In genomic region chr12:25387136-25388050, GRCh38 we compare ENCODE assay signal across 8 cellular contexts.
DNase-seq lines count a peak whose midpoint lies in the region; ATAC-seq and TF ChIP-seq lines count a peak whose summit lies in the region.

No MANE protein-coding gene starts in this region.

- peak overlapping the region; percentile 92 for H3K4me2 ChIP-seq in neural progenitor cell

- H3F3A ChIP-seq in neural progenitor cell (ENCODE audit: low read depth), result peaks cover 10% of the 10 kb centered on the region

- no peak overlapping the region for H3K27ac Mint-ChIP-seq in neural progenitor cell
- peak overlapping the region; percentile 78 for H3K27ac Mint-ChIP-seq in stimulated activated naive CD8-positive, alpha-beta T cell treated with anti-CD3 and anti-CD28 coated beads, Interleukin-15, Interleukin-2, amounts not matched to agents 100 ng/mL and 50 ng/mL, for 24 hours

- H3K4me3 Mint-ChIP-seq in neural progenitor cell, result peak overlapping the region; percentile 76
- peak overlapping the region; percentile 87 for H3K4me3 Mint-ChIP-seq in stimulated activated naive CD8-positive, alpha-beta T cell treated with anti-CD3 and anti-CD28 coated beads, Interleukin-15, Interleukin-2, amounts not matched to agents 100 ng/mL and 50 ng/mL, for 24 hours

- DNase-seq in M059J (ENCODE audit: low read depth) (peak; percentile 85), SHP77 (lab: John Stamatoyannopoulos, UW) (peak; percentile 83 to 87), foreskin melanocyte (peak; percentile 69), neural progenitor cell (ENCODE audit: low spot score) (peak; percentile 88)
- DNase-seq in activated effector memory CD4-positive, alpha-beta T cell treated with anti-CD3 and anti-CD28 coated beads, Interleukin-2, amount 50 U/mL, for 16 hours, result peak; percentile 87

- H3K27me3 ChIP-seq in ACC112 (ENCODE audit: insufficient read depth, low read length) (no peaks in the 10 kb centered on the region), neural progenitor cell (peaks cover 20% of the 10 kb centered on the region)

- H3K9me3 Mint-ChIP-seq in neural progenitor cell, result peaks cover 3% of the 10 kb centered on the region
- H3K9me3 Mint-ChIP-seq in stimulated activated naive CD8-positive, alpha-beta T cell treated with anti-CD3 and anti-CD28 coated beads, Interleukin-15, Interleukin-2, amounts not matched to agents 100 ng/mL and 50 ng/mL, for 24 hours, result no peaks in the 10 kb centered on the region

- H3K27me3 Mint-ChIP-seq in neural progenitor cell (ENCODE audit: insufficient read depth, low read depth), result peaks cover 22% of the 10 kb centered on the region
- H3K27me3 Mint-ChIP-seq in stimulated activated naive CD8-positive, alpha-beta T cell treated with anti-CD3 and anti-CD28 coated beads, Interleukin-15, Interleukin-2, amounts not matched to agents 100 ng/mL and 50 ng/mL, for 24 hours, result peaks cover 20% of the 10 kb centered on the region

- TF ChIP-seq CTCF in neural progenitor cell (IDR thresholded peaks at IDR 0.05), result peak; percentile 95

- no peaks in the 10 kb centered on the region for H3K36me3 Mint-ChIP-seq in neural progenitor cell
- H3K36me3 Mint-ChIP-seq in stimulated activated naive CD8-positive, alpha-beta T cell treated with anti-CD3 and anti-CD28 coated beads, Interleukin-15, Interleukin-2, amounts not matched to agents 100 ng/mL and 50 ng/mL, for 24 hours (ENCODE audit: low read depth), result no peaks in the 10 kb centered on the region

- H3K36me3 ChIP-seq in ACC112 (ENCODE audit: insufficient read depth, low read length), result no peaks in the 10 kb centered on the region
- no peaks in the 10 kb centered on the region for H3K36me3 ChIP-seq in neural progenitor cell

- peak overlapping the region; percentile 83 for H3K4me3 ChIP-seq in ACC112 (ENCODE audit: low read depth, low read length)
- H3K4me3 ChIP-seq in neural progenitor cell, result peak overlapping the region; percentile 69

- no peaks in the 10 kb centered on the region for H3K9me3 ChIP-seq in neural progenitor cell (ENCODE audit: low read depth)

- H3K27ac ChIP-seq in ACC112 (ENCODE audit: low read depth, low read length) (peak overlapping the region; percentile 99), neural progenitor cell (no peak overlapping the region)

- peaks cover 7% of the 10 kb centered on the region for H3K4me1 ChIP-seq in ACC112 (ENCODE audit: control insufficient read depth, insufficient read depth, low read length, unreplicated experiment)
- H3K4me1 ChIP-seq in neural progenitor cell, result no peaks in the 10 kb centered on the region

- H2AFZ ChIP-seq in ACC112 (ENCODE audit: low read length, unreplicated experiment) (peak overlapping the region; percentile 70), neural progenitor cell (replicated peaks) (no peak overlapping the region)

- no peak overlapping the region for H3K9ac ChIP-seq in neural progenitor cell

- peak; percentile 27 for ATAC-seq in GM18868 (IDR thresholded peaks at IDR 0.05; ENCODE audit: unreplicated experiment)

- peaks cover 17% of the 10 kb centered on the region for H3K4me1 Mint-ChIP-seq in neural progenitor cell
- peaks cover 56% of the 10 kb centered on the region for H3K4me1 Mint-ChIP-seq in stimulated activated naive CD8-positive, alpha-beta T cell treated with anti-CD3 and anti-CD28 coated beads, Interleukin-15, Interleukin-2, amounts not matched to agents 100 ng/mL and 50 ng/mL, for 24 hours (ENCODE audit: low read depth)

- H3K79me2 ChIP-seq in ACC112 (ENCODE audit: control insufficient read depth, insufficient read depth, low read length, unreplicated experiment) (no peaks in the 10 kb centered on the region), neural progenitor cell (ENCODE audit: low read depth) (no peaks in the 10 kb centered on the region)

- no peaks in the 10 kb centered on the region for H4K20me1 ChIP-seq in neural progenitor cell (ENCODE audit: low read depth)
